1 cellular context compared by ENCODE assay signal in the genomic region with DNA sequence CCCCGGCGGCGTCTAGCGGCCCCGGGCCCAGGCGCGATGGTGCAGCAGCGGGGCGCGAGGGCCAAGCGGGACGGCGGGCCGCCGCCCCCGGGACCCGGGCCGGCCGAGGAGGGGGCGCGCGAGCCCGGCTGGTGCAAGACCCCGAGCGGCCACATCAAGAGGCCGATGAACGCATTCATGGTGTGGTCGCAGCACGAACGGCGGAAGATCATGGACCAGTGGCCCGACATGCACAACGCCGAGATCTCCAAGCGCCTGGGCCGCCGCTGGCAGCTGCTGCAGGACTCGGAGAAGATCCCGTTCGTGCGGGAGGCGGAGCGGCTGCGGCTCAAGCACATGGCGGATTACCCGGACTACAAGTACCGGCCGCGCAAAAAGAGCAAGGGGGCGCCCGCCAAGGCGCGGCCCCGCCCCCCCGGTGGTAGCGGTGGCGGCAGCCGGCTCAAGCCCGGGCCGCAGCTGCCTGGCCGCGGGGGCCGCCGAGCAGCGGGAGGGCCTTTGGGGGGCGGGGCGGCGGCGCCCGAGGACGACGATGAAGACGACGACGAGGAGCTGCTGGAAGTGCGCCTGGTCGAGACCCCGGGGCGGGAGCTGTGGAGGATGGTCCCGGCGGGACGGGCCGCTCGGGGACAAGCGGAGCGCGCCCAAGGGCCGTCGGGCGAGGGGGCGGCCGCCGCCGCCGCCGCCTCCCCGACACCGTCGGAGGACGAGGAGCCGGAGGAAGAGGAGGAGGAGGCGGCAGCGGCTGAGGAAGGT.
TF ChIP-seq lines count a peak whose summit lies in the region.

No MANE protein-coding gene starts in this region.

TF ChIP-seq in HepG2, 621 proteins besides CTCF, POLR2A, EP300 and RAD21 (continued from another document and continues in another):
- TF ChIP-seq NFAT5 (CRISPR knock-in tag; IDR thresholded peaks at IDR 0.05) (no peak), REXO4 (CRISPR knock-in tag; IDR thresholded peaks at IDR 0.05; ENCODE audit: borderline replicate concordance) (no peak), FUBP1 (CRISPR knock-in tag; IDR thresholded peaks at IDR 0.05; ENCODE audit: borderline replicate concordance) (no peak), TFAP4 (IDR thresholded peaks at IDR 0.05; ENCODE audit: borderline replicate concordance, low read depth) (no peak), RBAK (CRISPR knock-in tag; IDR thresholded peaks at IDR 0.05) (no peak), ZSCAN20 (CRISPR knock-in tag; IDR thresholded peaks at IDR 0.05; ENCODE audit: borderline replicate concordance) (no peak), ZNF343 (CRISPR knock-in tag; IDR thresholded peaks at IDR 0.05) (no peak), ZNF441 (CRISPR knock-in tag; IDR thresholded peaks at IDR 0.05; ENCODE audit: borderline replicate concordance) (no peak), ZNF260 (CRISPR knock-in tag; IDR thresholded peaks at IDR 0.05; ENCODE audit: borderline replicate concordance, low read depth) (no peak), MBNL3 (CRISPR knock-in tag; conservative IDR thresholded peaks at IDR 0.05) (no peak), SMAD9 (CRISPR knock-in tag; IDR thresholded peaks at IDR 0.05) (no peak), SNAI1 (CRISPR knock-in tag; IDR thresholded peaks at IDR 0.05; ENCODE audit: borderline replicate concordance) (no peak; the same call in 1 of the 2 replicates), CBFB (CRISPR knock-in tag; IDR thresholded peaks at IDR 0.05) (0 out of 2 replicates have a peak, but pooled peaks have one; percentile 17), PTBP1 (IDR thresholded peaks at IDR 0.05; ENCODE audit: low read depth, low read length, poor library complexity, severe bottlenecking) (no peak), MED13 (CRISPR knock-in tag; IDR thresholded peaks at IDR 0.05) (no peak; the same call in 1 of the 2 replicates), HNF1B (CRISPR knock-in tag; IDR thresholded peaks at IDR 0.05) (no peak), KLF16 (CRISPR knock-in tag; IDR thresholded peaks at IDR 0.05) (0 out of 4 replicates have a peak, but pooled peaks of 1 of the 2 experiments have one; percentile 43), MTA3 (CRISPR knock-in tag; IDR thresholded peaks at IDR 0.05) (no peak), ZNF839 (CRISPR knock-in tag; IDR thresholded peaks at IDR 0.05; ENCODE audit: borderline replicate concordance) (no peak), ZNF317 (CRISPR knock-in tag; IDR thresholded peaks at IDR 0.05) (0 out of 2 replicates have a peak, but pooled peaks have one; percentile 32), GABPB1 (CRISPR knock-in tag; IDR thresholded peaks at IDR 0.05) (peak; percentile 31), THYN1 (CRISPR knock-in tag; IDR thresholded peaks at IDR 0.05; ENCODE audit: borderline replicate concordance, low read depth) (no peak), PPARG (CRISPR knock-in tag; conservative IDR thresholded peaks at IDR 0.05) (no peak), MBD4 (IDR thresholded peaks at IDR 0.05; ENCODE audit: borderline replicate concordance, low read length) (no peak), ZFP62 (CRISPR knock-in tag; IDR thresholded peaks at IDR 0.05) (no peak), PITX1 (CRISPR knock-in tag; IDR thresholded peaks at IDR 0.05) (no peak), RARG (CRISPR knock-in tag; IDR thresholded peaks at IDR 0.05; ENCODE audit: low read depth) (no peak; the same call in 1 of the 2 replicates), ZZZ3 (CRISPR knock-in tag; IDR thresholded peaks at IDR 0.05; ENCODE audit: borderline replicate concordance) (no peak), ADNP (CRISPR knock-in tag; IDR thresholded peaks at IDR 0.05) (no peak), EEA1 (CRISPR knock-in tag; IDR thresholded peaks at IDR 0.05; ENCODE audit: borderline replicate concordance) (no peak; the same call in 1 of the 2 replicates), MZF1 (CRISPR knock-in tag; IDR thresholded peaks at IDR 0.05; ENCODE audit: borderline replicate concordance) (no peak), RXRA (CRISPR knock-in tag; IDR thresholded peaks at IDR 0.05) (no peak), PRMT3 (CRISPR knock-in tag; IDR thresholded peaks at IDR 0.05; ENCODE audit: borderline replicate concordance, low read depth) (no peak; the same call in 1 of the 2 replicates), ZNF720 (CRISPR knock-in tag; IDR thresholded peaks at IDR 0.05) (0 out of 2 replicates have a peak, but pooled peaks have one; percentile 16), ZNF124 (CRISPR knock-in tag; IDR thresholded peaks at IDR 0.05) (no peak; the same call in 1 of the 2 replicates), ZNF333 (CRISPR knock-in tag; IDR thresholded peaks at IDR 0.05; ENCODE audit: borderline replicate concordance) (0 out of 2 replicates have a peak, but pooled peaks have one; percentile 34), ZNF335 (CRISPR knock-in tag; IDR thresholded peaks at IDR 0.05) (no peak), PLRG1 (conservative IDR thresholded peaks at IDR 0.05) (no peak), ZNF589 (CRISPR knock-in tag; conservative IDR thresholded peaks at IDR 0.05) (0 out of 2 replicates have a peak, but pooled peaks have one; percentile 19), JDP2 (CRISPR knock-in tag; IDR thresholded peaks at IDR 0.05; ENCODE audit: borderline replicate concordance) (no peak), ZNF33B (CRISPR knock-in tag; IDR thresholded peaks at IDR 0.05) (no peak), GFI1 (CRISPR knock-in tag; IDR thresholded peaks at IDR 0.05; ENCODE audit: borderline replicate concordance) (peak; percentile 50; the same call in 1 of the 2 replicates), TCF7 (IDR thresholded peaks at IDR 0.05; ENCODE audit: low read depth) (no peak), NFRKB (IDR thresholded peaks at IDR 0.05) (no peak), ZNF619 (CRISPR knock-in tag; IDR thresholded peaks at IDR 0.05) (no peak), ZNF597 (CRISPR knock-in tag; IDR thresholded peaks at IDR 0.05) (no peak), NFE2 (CRISPR knock-in tag; IDR thresholded peaks at IDR 0.05) (no peak), ISX (CRISPR knock-in tag; conservative IDR thresholded peaks at IDR 0.05) (no peak), CHD2 (IDR thresholded peaks at IDR 0.05; ENCODE audit: low read depth, low read length) (no peak), HMG20B (CRISPR knock-in tag; conservative IDR thresholded peaks at IDR 0.05) (no peak), ZNF296 (CRISPR knock-in tag; conservative IDR thresholded peaks at IDR 0.05) (no peak), ZNF790 (CRISPR knock-in tag; IDR thresholded peaks at IDR 0.05; ENCODE audit: borderline replicate concordance) (no peak), CBX5 (CRISPR knock-in tag; IDR thresholded peaks at IDR 0.05; ENCODE audit: borderline replicate concordance) (no peak), TEAD2 (CRISPR knock-in tag; IDR thresholded peaks at IDR 0.05) (no peak), ZFP90 (CRISPR knock-in tag; IDR thresholded peaks at IDR 0.05; ENCODE audit: borderline replicate concordance) (no peak), FIP1L1 (IDR thresholded peaks at IDR 0.05; ENCODE audit: borderline replicate concordance, insufficient read depth, low read depth, low read length) (0 out of 2 replicates have a peak, but pooled peaks have one; percentile 57), MEIS1 (CRISPR knock-in tag; IDR thresholded peaks at IDR 0.05; ENCODE audit: borderline replicate concordance) (no peak), CENPT (CRISPR knock-in tag; IDR thresholded peaks at IDR 0.05; ENCODE audit: low read depth) (peak; percentile 88; the same call in 1 of the 2 replicates), ZBTB1 (CRISPR knock-in tag; IDR thresholded peaks at IDR 0.05; ENCODE audit: borderline replicate concordance) (no peak), ZNF337 (CRISPR knock-in tag; IDR thresholded peaks at IDR 0.05; ENCODE audit: borderline replicate concordance, low read depth) (no peak), ZNF510 (CRISPR knock-in tag; IDR thresholded peaks at IDR 0.05; ENCODE audit: low read depth) (no peak), MAFF (IDR thresholded peaks at IDR 0.05; ENCODE audit: low read depth, low read length) (no peak)
- TF ChIP-seq, protein P1, sequence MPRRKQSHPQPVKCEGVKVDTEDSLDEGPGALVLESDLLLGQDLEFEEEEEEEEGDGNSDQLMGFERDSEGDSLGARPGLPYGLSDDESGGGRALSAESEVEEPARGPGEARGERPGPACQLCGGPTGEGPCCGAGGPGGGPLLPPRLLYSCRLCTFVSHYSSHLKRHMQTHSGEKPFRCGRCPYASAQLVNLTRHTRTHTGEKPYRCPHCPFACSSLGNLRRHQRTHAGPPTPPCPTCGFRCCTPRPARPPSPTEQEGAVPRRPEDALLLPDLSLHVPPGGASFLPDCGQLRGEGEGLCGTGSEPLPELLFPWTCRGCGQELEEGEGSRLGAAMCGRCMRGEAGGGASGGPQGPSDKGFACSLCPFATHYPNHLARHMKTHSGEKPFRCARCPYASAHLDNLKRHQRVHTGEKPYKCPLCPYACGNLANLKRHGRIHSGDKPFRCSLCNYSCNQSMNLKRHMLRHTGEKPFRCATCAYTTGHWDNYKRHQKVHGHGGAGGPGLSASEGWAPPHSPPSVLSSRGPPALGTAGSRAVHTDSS (CRISPR knock-in tag; conservative IDR thresholded peaks at IDR 0.05) = no peak
- TF ChIP-seq, protein P2, sequence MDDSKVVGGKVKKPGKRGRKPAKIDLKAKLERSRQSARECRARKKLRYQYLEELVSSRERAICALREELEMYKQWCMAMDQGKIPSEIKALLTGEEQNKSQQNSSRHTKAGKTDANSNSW (CRISPR knock-in tag; IDR thresholded peaks at IDR 0.05; ENCODE audit: borderline replicate concordance) = no peak
